In genomic region chr3:151879684-151880282, GRCh38 we compare ENCODE assay signal across 10 cellular contexts. TPM values are rescaled to one million over a fixed set of nuclear protein-coding genes. Genes with fewer than 3 reads are reported as not detected.
DNase-seq lines count a peak whose midpoint lies in the region; ATAC-seq lines count a peak whose summit lies in the region.
"Had no signal": no experiment of that assay in that cellular context is flagged by ENCODE, and none has a peak within 500 bp of the region (broad histone marks: within the 10 kb centered on the region; RNA-seq: fewer than 3 reads in every experiment).

No MANE protein-coding gene starts in this region.

- intact Hi-C loops in activated CD4-positive, alpha-beta T cell treated with anti-CD3 and anti-CD28 coated beads, Interleukin-2, amount 10 ng/mL, durations not matched to agents 24 days and 14 days (cut with micrococcal nuclease): no loop called here

- H3K4me3 Mint-ChIP-seq in activated naive CD8-positive, alpha-beta T cell: no peak overlapping the region
- peak overlapping the region; percentile 7 to 34 for H3K4me3 Mint-ChIP-seq in stimulated activated naive CD8-positive, alpha-beta T cell treated with anti-CD3 and anti-CD28 coated beads, Interleukin-15, amount 100 ng/mL, for 72 hours
- no peak overlapping the region for H3K4me3 Mint-ChIP-seq in activated CD4-positive, alpha-beta T cell treated with anti-CD3 and anti-CD28 coated beads, Interleukin-2, amount 10 ng/mL, durations not matched to agents 24 days and 14 days
- H3K4me3 Mint-ChIP-seq: neural progenitor cell had no signal

- no peaks in the 10 kb centered on the region for H3K27me3 Mint-ChIP-seq in activated naive CD8-positive, alpha-beta T cell
- H3K27me3 Mint-ChIP-seq in stimulated activated naive CD8-positive, alpha-beta T cell treated with anti-CD3 and anti-CD28 coated beads, Interleukin-15, amount 100 ng/mL, for 72 hours: peaks cover 7% of the 10 kb centered on the region
- H3K27me3 Mint-ChIP-seq in activated CD4-positive, alpha-beta T cell treated with anti-CD3 and anti-CD28 coated beads, Interleukin-2, amount 10 ng/mL, durations not matched to agents 24 days and 14 days: peaks cover 12% of the 10 kb centered on the region

- ATAC-seq in HG03354 (IDR thresholded peaks at IDR 0.05; ENCODE audit: poor library complexity, severe bottlenecking, unreplicated experiment) (peak; percentile 37), HG02763 (IDR thresholded peaks at IDR 0.05; ENCODE audit: unreplicated experiment) (no peak)
- no peak for ATAC-seq in stimulated activated naive CD8-positive, alpha-beta T cell treated with anti-CD3 and anti-CD28 coated beads, Interleukin-15, amount 100 ng/mL, for 72 hours

- H3K27ac Mint-ChIP-seq in activated naive CD8-positive, alpha-beta T cell: peak overlapping the region; percentile 8
- peak overlapping the region in 1 of 2 donors; percentile 2 for H3K27ac Mint-ChIP-seq in stimulated activated naive CD8-positive, alpha-beta T cell treated with anti-CD3 and anti-CD28 coated beads, Interleukin-15, amount 100 ng/mL, for 72 hours
- H3K27ac Mint-ChIP-seq in activated CD4-positive, alpha-beta T cell treated with anti-CD3 and anti-CD28 coated beads, Interleukin-2, amount 10 ng/mL, durations not matched to agents 24 days and 14 days: no peak overlapping the region
- H3K27ac Mint-ChIP-seq: neural progenitor cell had no signal

- H3K4me1 Mint-ChIP-seq in activated naive CD8-positive, alpha-beta T cell (ENCODE audit: low read depth): peaks cover 14% of the 10 kb centered on the region
- H3K4me1 Mint-ChIP-seq in stimulated activated naive CD8-positive, alpha-beta T cell treated with anti-CD3 and anti-CD28 coated beads, Interleukin-15, amount 100 ng/mL, for 72 hours: peaks cover 19% of the 10 kb centered on the region
- peaks cover 8% of the 10 kb centered on the region for H3K4me1 Mint-ChIP-seq in activated CD4-positive, alpha-beta T cell treated with anti-CD3 and anti-CD28 coated beads, Interleukin-2, amount 10 ng/mL, durations not matched to agents 24 days and 14 days
- H3K4me1 Mint-ChIP-seq: neural progenitor cell had no signal

- H3K9me3 Mint-ChIP-seq in activated naive CD8-positive, alpha-beta T cell (ENCODE audit: low read depth): no peaks in the 10 kb centered on the region
- H3K9me3 Mint-ChIP-seq in stimulated activated naive CD8-positive, alpha-beta T cell treated with anti-CD3 and anti-CD28 coated beads, Interleukin-15, amount 100 ng/mL, for 72 hours: no peaks in the 10 kb centered on the region
- no peaks in the 10 kb centered on the region for H3K9me3 Mint-ChIP-seq in activated CD4-positive, alpha-beta T cell treated with anti-CD3 and anti-CD28 coated beads, Interleukin-2, amount 10 ng/mL, durations not matched to agents 24 days and 14 days
- H3K9me3 Mint-ChIP-seq: neural progenitor cell had no signal

- DNase-seq in SIG-M5 treated with dmso at 0.1 percent for 504 hours (lab: John Stamatoyannopoulos, UW; ENCODE audit: unreplicated experiment) (peak; percentile 74), SIG-M5 (lab: John Stamatoyannopoulos, UW) (no peak)
- DNase-seq in stimulated activated naive CD8-positive, alpha-beta T cell treated with anti-CD3 and anti-CD28 coated beads, Interleukin-15, amount 100 ng/mL, for 72 hours: no peak
- no peak for DNase-seq in activated CD4-positive, alpha-beta T cell treated with anti-CD3 and anti-CD28 coated beads, Interleukin-2, amount 10 ng/mL, durations not matched to agents 24 days and 14 days
- DNase-seq in stimulated activated CD4-positive, alpha-beta T cell treated with anti-CD3 and anti-CD28 coated beads, Interleukin-4, amount 100 ng/mL, for 4 hours: no peak
- DNase-seq: amygdala had no signal

- H3K36me3 Mint-ChIP-seq in activated naive CD8-positive, alpha-beta T cell: no peaks in the 10 kb centered on the region
- no peaks in the 10 kb centered on the region for H3K36me3 Mint-ChIP-seq in activated CD4-positive, alpha-beta T cell treated with anti-CD3 and anti-CD28 coated beads, Interleukin-2, amount 10 ng/mL, durations not matched to agents 24 days and 14 days (ENCODE audit: low read depth)
- H3K36me3 Mint-ChIP-seq: neural progenitor cell had no signal

RNA-seq across cellular contexts. Expression of gene SUCNR1, which starts 6.3 kb away (rescaled TPM):
- total RNA-seq in activated CD4-positive, alpha-beta T cell treated with anti-CD3 and anti-CD28 coated beads, Interleukin-2, amount 10 ng/mL, durations not matched to agents 24 days and 14 days: not detected in 2 replicates

Comparison
In these comparisons a context has a peak if more than half of its experiments do, and no peak if none do; other contexts are left out.
1. H3K4me3 Mint-ChIP-seq: peak in stimulated activated naive CD8-positive, alpha-beta T cell treated with anti-CD3 and anti-CD28 coated beads, Interleukin-15, amount 100 ng/mL, for 72 hours (2 of 2); none in activated naive CD8-positive, alpha-beta T cell (single experiment) and activated CD4-positive, alpha-beta T cell treated with anti-CD3 and anti-CD28 coated beads, Interleukin-2, amount 10 ng/mL, durations not matched to agents 24 days and 14 days (single experiment).